Comparison of ENCODE assay signal across 9 cellular contexts in the genomic region with DNA sequence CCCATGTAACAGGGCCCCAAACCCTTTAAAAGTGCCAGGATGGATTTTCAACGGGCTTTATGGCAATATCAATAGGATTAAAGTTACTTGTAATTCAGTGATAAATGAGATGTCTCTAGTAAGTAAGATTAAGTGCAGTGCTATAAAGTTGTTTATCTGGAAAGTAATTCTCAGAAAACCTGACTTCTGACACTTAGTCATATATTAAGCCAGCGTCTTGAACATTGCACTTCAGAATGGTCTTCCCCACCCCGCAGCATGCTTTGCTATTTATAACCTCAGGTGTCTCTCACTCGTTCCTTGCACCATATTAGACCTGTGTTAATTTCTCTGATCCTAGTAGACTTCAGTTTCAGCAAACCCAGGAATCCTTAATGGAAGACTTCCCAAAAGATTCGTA. TPM values are rescaled to one million over a fixed set of nuclear protein-coding genes. Genes with fewer than 3 reads are reported as not detected.
DNase-seq lines count a peak whose midpoint lies in the region; ATAC-seq, FAIRE-seq and TF ChIP-seq lines count a peak whose summit lies in the region.
"Had no signal": no experiment of that assay in that cellular context is flagged by ENCODE, and none has a peak within 500 bp of the region (broad histone marks: within the 10 kb centered on the region; RNA-seq: fewer than 3 reads in every experiment).

No MANE protein-coding gene starts in this region.

- H3K79me2 ChIP-seq in PC-9 (ENCODE audit: low read depth) = no peaks in the 10 kb centered on the region

- no peaks in the 10 kb centered on the region for H3K36me3 ChIP-seq in heart right ventricle
- no peaks in the 10 kb centered on the region for H3K36me3 ChIP-seq in uterus
- H3K36me3 ChIP-seq in PC-9 (ENCODE audit: low read depth) = no peaks in the 10 kb centered on the region

- no peaks in the 10 kb centered on the region for H3K9me3 Mint-ChIP-seq in natural killer cell

- TF ChIP-seq POLR2A in uterus (IDR thresholded peaks at IDR 0.05) = no peak

- no peak for DNase-seq in heart right ventricle
- DNase-seq in right cardiac atrium = no peak
- DNase-seq in dorsolateral prefrontal cortex = no peak
- no peak for DNase-seq in natural killer cell
- DNase-seq in uterus = no peak
- DNase-seq in PC-9 = no peak
- no peak for DNase-seq in SK-N-DZ (ENCODE audit: low spot score)
- DNase-seq in HTR-8/SVneo (ENCODE audit: insufficient read length, low spot score) = no peak

- H3K27me3 ChIP-seq in heart right ventricle (peaks cover 0 to 5% (median 0%) of the 10 kb centered on the region in 7 donors), right cardiac atrium (ENCODE audit: control insufficient read depth, insufficient read depth) (no peaks in the 10 kb centered on the region), dorsolateral prefrontal cortex (peaks cover 0 to 16% (median 0%) of the 10 kb centered on the region in 45 donors), uterus (no peaks in the 10 kb centered on the region), PC-9 (ENCODE audit: insufficient read depth, low read depth) (peaks cover 36% of the 10 kb centered on the region)

- peak overlapping the region in 6 of 10 donors; percentile 63 to 85 (median 72) for H3K4me3 ChIP-seq in heart right ventricle
- H3K4me3 ChIP-seq in right cardiac atrium (ENCODE audit: low read length) = no peak overlapping the region
- peak overlapping the region in 49 of 59 donors; percentile 1 to 85 (median 73) for H3K4me3 ChIP-seq in dorsolateral prefrontal cortex
- H3K4me3 ChIP-seq in uterus = peak overlapping the region; percentile 82 to 90
- no peak overlapping the region for H3K4me3 ChIP-seq in PC-9
- H3K4me3 ChIP-seq: lung had no signal

- H3F3A ChIP-seq in PC-9 (ENCODE audit: insufficient read depth, low read depth) = no peaks in the 10 kb centered on the region

- peak overlapping the region; percentile 89 to 96 for H3K27ac Mint-ChIP-seq in natural killer cell

- no peak overlapping the region for H2AFZ ChIP-seq in PC-9

- CTCF ChIA-PET in PC-9 (lab: Charles Lee) = interaction anchor here (0.7 kb wide), 5 partner anchors 11 to 605 kb away, joined by 3 to 5 read pairs (median 4); no protein-coding TSS in a partner anchor

- no peak overlapping the region for H3K4me2 ChIP-seq in PC-9

- peaks cover 22 to 26% of the 10 kb centered on the region in 2 donors for H3K4me1 Mint-ChIP-seq in natural killer cell

- ATAC-seq in heart right ventricle (no peak), right cardiac atrium (no peak), natural killer cell (no peak)

- H4K20me1 ChIP-seq in PC-9 (ENCODE audit: insufficient read depth) = no peaks in the 10 kb centered on the region

- H3K27ac ChIP-seq in heart right ventricle (peak overlapping the region in 4 of 10 donors; percentile 2 to 96 (median 56)), right cardiac atrium (ENCODE audit: low read length) (no peak overlapping the region), dorsolateral prefrontal cortex (peak overlapping the region in 26 of 59 donors; percentile 2 to 98 (median 70)), uterus (peak overlapping the region; percentile 98 to 99), PC-9 (no peak overlapping the region)

- TF ChIP-seq CTCF in heart right ventricle (IDR thresholded peaks at IDR 0.05) (no peak), dorsolateral prefrontal cortex (IDR thresholded peaks at IDR 0.05 in 54 of 56, conservative IDR thresholded peaks at IDR 0.05 in 2 of 56; ENCODE audit: low read depth in 1 of 56, partially characterized antibody in 56 of 56) (no peak), natural killer cell (IDR thresholded peaks at IDR 0.05) (no peak), uterus (IDR thresholded peaks at IDR 0.05) (no peak), PC-9 (conservative IDR thresholded peaks at IDR 0.05) (no peak)

- no TSS peak for BruUV-seq in PC-9 (replicated peaks; lab: Mats Ljungman, UMichigan)

- no peaks in the 10 kb centered on the region for H3K9me2 ChIP-seq in PC-9 (ENCODE audit: insufficient read depth)

- POLR2A ChIA-PET in PC-9 (lab: Charles Lee; ENCODE audit: unreplicated experiment) = no interaction called here

- peaks cover 0 to 23% (median 9%) of the 10 kb centered on the region in 9 donors for H3K4me1 ChIP-seq in heart right ventricle
- no peaks in the 10 kb centered on the region for H3K4me1 ChIP-seq in right cardiac atrium (ENCODE audit: control insufficient read depth, insufficient read depth, low read length)
- H3K4me1 ChIP-seq in uterus = no peaks in the 10 kb centered on the region
- H3K4me1 ChIP-seq in PC-9 (replicated peaks; ENCODE audit: insufficient read depth) = no peaks in the 10 kb centered on the region

- H3K9me3 ChIP-seq in heart right ventricle = no peaks in the 10 kb centered on the region
- no peaks in the 10 kb centered on the region for H3K9me3 ChIP-seq in right cardiac atrium (ENCODE audit: control insufficient read depth, low read length)
- H3K9me3 ChIP-seq in uterus = no peaks in the 10 kb centered on the region
- H3K9me3 ChIP-seq in PC-9 (ENCODE audit: insufficient read depth, low read depth) = no peaks in the 10 kb centered on the region; the same call in 1 of the 2 replicates

- H3K27me3 Mint-ChIP-seq in natural killer cell (ENCODE audit: low read depth in 2 of 2) = peaks cover under 1 to 19% of the 10 kb centered on the region in 2 donors

- intact Hi-C loops in heart right ventricle (cut with DNase I) (loop anchor here (2.0 to 10.0 kb wide), 19 partner anchors 60 to 1478 kb away; no protein-coding TSS in a partner anchor), right cardiac atrium (cut with DNase I) (loop anchor here (5.0 to 10.0 kb wide), 5 partner anchors 162 to 1478 kb away; no protein-coding TSS in a partner anchor), dorsolateral prefrontal cortex (cut with DNase I) (loop anchor here (5.0 to 10.0 kb wide), 6 partner anchors 162 to 1480 kb away; no protein-coding TSS in a partner anchor), natural killer cell (cut with micrococcal nuclease) (loop anchor here (1.0 to 10.0 kb wide), 8 partner anchors 218 to 1468 kb away; no protein-coding TSS in a partner anchor), uterus (cut with DNase I; ENCODE audit: low total_unique reads) (no loop called here), PC-9 (cut with micrococcal nuclease; ENCODE audit: unreplicated experiment) (loop anchor here (10.0 kb wide), 3 partner anchors 1128 to 1598 kb away; no protein-coding TSS in a partner anchor)

- 37 to 45% methylated on average over 5 of the region's 5 CpGs for WGBS in heart right ventricle, 2 donors
- 38% methylated on average over 5 of the region's 5 CpGs for WGBS in right cardiac atrium

- no peaks in the 10 kb centered on the region for H3K36me3 Mint-ChIP-seq in natural killer cell

- FAIRE-seq in HTR-8/SVneo (lab: Jason Lieb, UNC) = no peak

- no peak overlapping the region for H3K4me3 Mint-ChIP-seq in natural killer cell

RNA-seq across cellular contexts. Expression of a gene that starts 2.1 kb away (rescaled TPM):
- total RNA-seq in heart right ventricle = 10 to 100 TPM in 5 of 10 donors, 1 to 10 TPM in 5; 6.1 to 40.3 (median 9.4) TPM
- 1 to 10 TPM; 2.8 to 4.5 TPM for polyA plus RNA-seq in heart right ventricle
- total RNA-seq in right cardiac atrium = 10 to 100 TPM; 17.1 to 26.6 (median 18.8) TPM
- 4.3 TPM for polyA plus RNA-seq in right cardiac atrium
- 10 to 100 TPM; 14.0 to 73.0 (median 30.3) TPM for total RNA-seq in dorsolateral prefrontal cortex
- 10 to 100 TPM; 24.0 to 50.1 (median 27.1) TPM for total RNA-seq in natural killer cell
- 10 to 100 TPM; 11.0 to 92.6 (median 26.3) TPM for total RNA-seq in uterus
- not detected in 2 replicates for total RNA-seq in PC-9 (2021)
- polyA plus RNA-seq in SK-N-DZ (2014; cell fraction: cytosol; rRNA removed) = not detected in 2 replicates
- polyA plus RNA-seq in SK-N-DZ (2014; cell fraction: nucleus; rRNA removed) = not detected in 2 replicates

Comparison
In these comparisons a context has a peak if more than half of its experiments do, and no peak if none do; other contexts are left out.
1. H3K4me3 ChIP-seq: peak in heart right ventricle (6 of 10), dorsolateral prefrontal cortex (49 of 59) and uterus (2 of 2); none in right cardiac atrium (single experiment) and PC-9 (single experiment).
2. H3K27ac ChIP-seq: peak in uterus (2 of 2); none in right cardiac atrium (single experiment) and PC-9 (single experiment).